ENCODE assay signal across 1 cellular context in the genomic region with DNA sequence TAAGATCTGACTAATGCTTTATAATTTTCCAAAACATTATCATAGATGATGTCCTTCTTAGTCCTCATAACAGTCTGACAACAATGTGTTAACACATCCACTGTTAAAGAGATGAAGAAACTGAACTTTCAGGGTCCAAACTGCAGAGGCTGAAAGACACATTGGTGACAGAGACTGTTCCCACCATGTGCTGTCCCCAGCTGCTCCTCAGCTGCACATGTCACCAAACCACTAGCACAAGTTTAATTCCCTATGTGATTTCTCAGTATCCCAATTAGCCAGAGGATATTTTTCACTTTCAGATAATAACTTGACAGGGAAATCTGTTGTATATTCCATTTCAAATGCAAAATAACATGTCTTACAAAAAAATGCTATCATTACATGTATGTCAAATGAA.
TF ChIP-seq lines count a peak whose summit lies in the region.

No MANE protein-coding gene starts in this region.

TF ChIP-seq in IMR-90, 13 proteins besides CTCF, POLR2A, EP300 and RAD21:
- TF ChIP-seq MAZ (IDR thresholded peaks at IDR 0.05; ENCODE audit: borderline replicate concordance, low read depth, low read length): no peak
- no peak for TF ChIP-seq CHD1 (IDR thresholded peaks at IDR 0.05; ENCODE audit: low read depth, low read length)
- no peak for TF ChIP-seq RFX5 (IDR thresholded peaks at IDR 0.05; ENCODE audit: low read depth, low read length)
- TF ChIP-seq SMC3 (IDR thresholded peaks at IDR 0.05; ENCODE audit: low read depth, low read length): no peak
- TF ChIP-seq FOS (IDR thresholded peaks at IDR 0.05; ENCODE audit: low read depth, low read length): no peak
